ENCODE assay signal across 10 cellular contexts in the genomic region with DNA sequence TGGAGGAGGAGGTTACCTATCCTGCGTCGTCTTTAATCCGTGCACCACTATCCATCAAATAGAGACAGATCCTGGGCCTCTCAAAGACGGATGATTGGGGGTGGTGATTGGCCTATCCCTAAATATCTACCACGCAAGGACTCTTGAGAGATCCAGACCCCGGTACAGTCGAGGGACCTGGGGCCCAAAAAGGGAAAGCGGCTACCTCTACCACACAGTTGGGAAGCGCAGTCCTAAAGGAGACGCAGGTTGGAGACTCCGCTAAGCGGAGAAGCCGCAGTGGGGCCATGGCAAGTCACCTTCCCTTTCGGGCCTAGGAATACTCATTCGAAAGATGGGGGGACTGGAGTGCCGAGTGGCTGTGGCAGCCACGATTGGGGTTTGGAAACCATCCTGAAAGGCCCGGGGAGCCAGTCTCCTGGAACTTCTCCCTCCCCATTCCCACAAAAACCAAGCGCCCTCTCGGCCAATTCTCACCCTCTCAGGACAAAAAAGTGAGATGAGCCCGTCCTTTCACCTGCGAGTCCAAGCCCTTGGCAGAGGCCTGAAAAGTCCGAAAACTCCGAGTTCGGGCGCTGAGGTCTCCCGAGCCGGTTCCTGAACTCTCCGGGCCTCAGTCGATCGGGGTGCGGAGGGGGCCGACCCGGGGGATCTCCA. TPM values are rescaled to one million over a fixed set of nuclear protein-coding genes. Genes with fewer than 3 reads are reported as not detected.
A peak's percentile ranks its signal among the peaks of the same experiment; 100 is the strongest.
DNase-seq lines count a peak whose midpoint lies in the region; ATAC-seq, FAIRE-seq and TF ChIP-seq lines count a peak whose summit lies in the region.
"Had no signal": no experiment of that assay in that cellular context is flagged by ENCODE, and none has a peak within 500 bp of the region (broad histone marks: within the 10 kb centered on the region; RNA-seq: fewer than 3 reads in every experiment).

No MANE protein-coding gene starts in this region.

- H3K9me3 Mint-ChIP-seq in activated T-cell treated with anti-CD3 and anti-CD28 coated beads, Interleukin-2, amount 50 U/mL, for 24 hours: no peaks in the 10 kb centered on the region
- no peaks in the 10 kb centered on the region for H3K9me3 Mint-ChIP-seq in WTC11
- no peaks in the 10 kb centered on the region for H3K9me3 Mint-ChIP-seq in immature natural killer cell
- H3K9me3 Mint-ChIP-seq: T-helper 2 cell treated with Interferon-gamma antibody and Interleukin-4, amounts not matched to agents 5 μg/mL and 100 μg/mL, for 36 hours had no signal

- H3K4me1 ChIP-seq in testis: peaks cover 10% of the 10 kb centered on the region

- intact Hi-C loops in testis (cut with DNase I; ENCODE audit: low total_unique reads): no loop called here

- peaks cover 3% of the 10 kb centered on the region for H3K36me3 Mint-ChIP-seq in activated T-cell treated with anti-CD3 and anti-CD28 coated beads, Interleukin-2, amount 50 U/mL, for 24 hours (ENCODE audit: low read depth)
- H3K36me3 Mint-ChIP-seq in WTC11 (peaks cover 5% of the 10 kb centered on the region; the same call in 1 of the 2 replicates), immature natural killer cell (peaks cover 0 to 3% (median 0%) of the 10 kb centered on the region in 3 donors)

- POLR2A ChIA-PET in WTC11 (lab: Charles Lee): no interaction called here

- no peak overlapping the region for H3K27ac Mint-ChIP-seq in activated T-cell treated with anti-CD3 and anti-CD28 coated beads, Interleukin-2, amount 50 U/mL, for 24 hours
- H3K27ac Mint-ChIP-seq in WTC11 (no peak overlapping the region), immature natural killer cell (no peak overlapping the region)
- H3K27ac Mint-ChIP-seq: T-helper 2 cell treated with Interferon-gamma antibody and Interleukin-4, amounts not matched to agents 5 μg/mL and 100 μg/mL, for 36 hours had no signal

- 1 to 3% methylated on average over 27 to 33 of the region's 34 CpGs for WGBS in testis, 2 donors

- peak; percentile 2 for ATAC-seq in WTC11

- no peaks in the 10 kb centered on the region for H3K27me3 ChIP-seq in testis

- CTCF ChIA-PET in WTC11 (lab: Charles Lee): no interaction called here

- no peak overlapping the region for H3K27ac ChIP-seq in testis

- H3K36me3 ChIP-seq in testis (ENCODE audit: low read depth, missing control alignments): no peaks in the 10 kb centered on the region

- H3K27me3 Mint-ChIP-seq in activated T-cell treated with anti-CD3 and anti-CD28 coated beads, Interleukin-2, amount 50 U/mL, for 24 hours: peaks cover 88% of the 10 kb centered on the region
- H3K27me3 Mint-ChIP-seq in WTC11 (ENCODE audit: low read depth): peaks cover 94% of the 10 kb centered on the region
- H3K27me3 Mint-ChIP-seq in immature natural killer cell (ENCODE audit: low read depth in 3 of 3): peaks cover 18 to 52% (median 40%) of the 10 kb centered on the region in 3 donors

- TF ChIP-seq POLR2A in testis (IDR thresholded peaks at IDR 0.05) (no peak), GM12891 (IDR thresholded peaks at IDR 0.05; ENCODE audit: low read depth, low read length) (no peak)

- H3K4me1 Mint-ChIP-seq in activated T-cell treated with anti-CD3 and anti-CD28 coated beads, Interleukin-2, amount 50 U/mL, for 24 hours (ENCODE audit: low read depth): peaks cover 34% of the 10 kb centered on the region
- H3K4me1 Mint-ChIP-seq in WTC11: peaks cover 48% of the 10 kb centered on the region
- H3K4me1 Mint-ChIP-seq in immature natural killer cell: peaks cover 16 to 19% of the 10 kb centered on the region in 2 donors

- FAIRE-seq in GM12891 (lab: Jason Lieb, UNC) (no peak), D721Med (lab: Jason Lieb, UNC) (no peak)

- peak; percentile 49 for DNase-seq in activated T-cell treated with anti-CD3 and anti-CD28 coated beads, Interleukin-2, amount 50 U/mL, for 24 hours
- no peak for DNase-seq in activated T-cell treated with anti-CD3 and anti-CD28 coated beads for 4 hours
- DNase-seq in WTC11 (ENCODE audit: low spot score): peak; percentile 52
- DNase-seq in immature natural killer cell: no peak
- no peak for DNase-seq in testis
- DNase-seq in NCI-H226: no peak
- no peak for DNase-seq in GM12891 (ENCODE audit: insufficient read length, low spot score)
- DNase-seq in D721Med (ENCODE audit: insufficient read length, low spot score): no peak
- DNase-seq: activated T-cell treated with anti-CD3 and anti-CD28 coated beads, Interleukin-2, amount 50 U/mL, for 1 hour had no signal

- peak overlapping the region; percentile 36 for H3K4me3 Mint-ChIP-seq in activated T-cell treated with anti-CD3 and anti-CD28 coated beads, Interleukin-2, amount 50 U/mL, for 24 hours
- peak overlapping the region; percentile 62 for H3K4me3 Mint-ChIP-seq in WTC11
- H3K4me3 Mint-ChIP-seq in immature natural killer cell: peak overlapping the region in 3 of 5 donors; percentile 46 to 65 (median 63)

- H3K9me3 ChIP-seq in testis: no peaks in the 10 kb centered on the region

- peak overlapping the region; percentile 42 to 49 for H3K4me3 ChIP-seq in testis

- TF ChIP-seq CTCF in WTC11 (IDR thresholded peaks at IDR 0.05): no peak
- no peak for TF ChIP-seq CTCF in testis (IDR thresholded peaks at IDR 0.05)
- TF ChIP-seq CTCF in D721Med (IDR thresholded peaks at IDR 0.05; ENCODE audit: insufficient read depth, missing control alignments): no peak

TF ChIP-seq in WTC11, 78 proteins besides CTCF, POLR2A, EP300 and RAD21:
- TF ChIP-seq, protein P1, sequence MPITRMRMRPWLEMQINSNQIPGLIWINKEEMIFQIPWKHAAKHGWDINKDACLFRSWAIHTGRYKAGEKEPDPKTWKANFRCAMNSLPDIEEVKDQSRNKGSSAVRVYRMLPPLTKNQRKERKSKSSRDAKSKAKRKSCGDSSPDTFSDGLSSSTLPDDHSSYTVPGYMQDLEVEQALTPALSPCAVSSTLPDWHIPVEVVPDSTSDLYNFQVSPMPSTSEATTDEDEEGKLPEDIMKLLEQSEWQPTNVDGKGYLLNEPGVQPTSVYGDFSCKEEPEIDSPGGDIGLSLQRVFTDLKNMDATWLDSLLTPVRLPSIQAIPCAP (CRISPR knock-in tag; IDR thresholded peaks at IDR 0.05): no peak
- no peak for TF ChIP-seq ZNF121 (CRISPR knock-in tag; IDR thresholded peaks at IDR 0.05)
- TF ChIP-seq, protein P2, sequence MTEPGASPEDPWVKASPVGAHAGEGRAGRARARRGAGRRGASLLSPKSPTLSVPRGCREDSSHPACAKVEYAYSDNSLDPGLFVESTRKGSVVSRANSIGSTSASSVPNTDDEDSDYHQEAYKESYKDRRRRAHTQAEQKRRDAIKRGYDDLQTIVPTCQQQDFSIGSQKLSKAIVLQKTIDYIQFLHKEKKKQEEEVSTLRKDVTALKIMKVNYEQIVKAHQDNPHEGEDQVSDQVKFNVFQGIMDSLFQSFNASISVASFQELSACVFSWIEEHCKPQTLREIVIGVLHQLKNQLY (CRISPR knock-in tag; IDR thresholded peaks at IDR 0.05): no peak
- TF ChIP-seq ZBTB21 (CRISPR knock-in tag; IDR thresholded peaks at IDR 0.05; ENCODE audit: borderline replicate concordance): no peak
- TF ChIP-seq EMX1 (CRISPR knock-in tag; IDR thresholded peaks at IDR 0.05): no peak
- TF ChIP-seq, protein P3, sequence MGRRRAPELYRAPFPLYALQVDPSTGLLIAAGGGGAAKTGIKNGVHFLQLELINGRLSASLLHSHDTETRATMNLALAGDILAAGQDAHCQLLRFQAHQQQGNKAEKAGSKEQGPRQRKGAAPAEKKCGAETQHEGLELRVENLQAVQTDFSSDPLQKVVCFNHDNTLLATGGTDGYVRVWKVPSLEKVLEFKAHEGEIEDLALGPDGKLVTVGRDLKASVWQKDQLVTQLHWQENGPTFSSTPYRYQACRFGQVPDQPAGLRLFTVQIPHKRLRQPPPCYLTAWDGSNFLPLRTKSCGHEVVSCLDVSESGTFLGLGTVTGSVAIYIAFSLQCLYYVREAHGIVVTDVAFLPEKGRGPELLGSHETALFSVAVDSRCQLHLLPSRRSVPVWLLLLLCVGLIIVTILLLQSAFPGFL (CRISPR knock-in tag; IDR thresholded peaks at IDR 0.05; ENCODE audit: borderline replicate concordance): no peak
TF ChIP-seq in WTC11: peak in this region for 0.

TF ChIP-seq in GM12891, 5 proteins besides CTCF, POLR2A, EP300 and RAD21:
- TF ChIP-seq SPI1 (IDR thresholded peaks at IDR 0.05; ENCODE audit: low read depth, low read length) (no peak), PAX5 (IDR thresholded peaks at IDR 0.05; ENCODE audit: insufficient read depth, low read length, severe bottlenecking) (no peak), TAF1 (IDR thresholded peaks at IDR 0.05; ENCODE audit: low read depth, low read length) (no peak), POU2F2 (IDR thresholded peaks at IDR 0.05; ENCODE audit: low read depth, low read length) (no peak), POLR2AphosphoS5 (IDR thresholded peaks at IDR 0.05; ENCODE audit: low read depth, low read length) (no peak)

RNA-seq across cellular contexts. Expression of gene FOXE1, which starts 0.5 kb away (rescaled TPM):
- 0.05 to 0.09 TPM (median 0.07 TPM) in 3 replicates for total RNA-seq in WTC11 (2021)
- polyA plus RNA-seq in immature natural killer cell: not detected
- 1 to 10 TPM; 1.1 to 1.9 TPM for total RNA-seq in testis
- polyA plus RNA-seq in testis (ENCODE audit: insufficient read depth, low read depth, low replicate concordance): 0.62 TPM
- not detected for polyA plus RNA-seq in GM12891 (2012; ENCODE audit: low read depth, missing spikeins)

Comparison
In these comparisons a context has a peak if more than half of its experiments do, and no peak if none do; other contexts are left out.
1. DNase-seq: peak in activated T-cell treated with anti-CD3 and anti-CD28 coated beads, Interleukin-2, amount 50 U/mL, for 24 hours (single experiment) and WTC11 (single experiment); none in activated T-cell treated with anti-CD3 and anti-CD28 coated beads for 4 hours (single experiment), immature natural killer cell (0 of 3), testis (single experiment), NCI-H226 (single experiment), GM12891 (single experiment) and D721Med (single experiment).
2. Peak in every context shown above with its lines, with median percentiles within 50 percentile points of each other: H3K4me3 Mint-ChIP-seq.